ENCODE assay signal across 9 cellular contexts in genomic region chr2:72887836-72888437, GRCh38. TPM values are rescaled to one million over a fixed set of nuclear protein-coding genes. Genes with fewer than 3 reads are reported as not detected.
A peak's percentile ranks its signal among the peaks of the same experiment; 100 is the strongest.
DNase-seq lines count a peak whose midpoint lies in the region; ATAC-seq and TF ChIP-seq lines count a peak whose summit lies in the region.
"Had no signal": no experiment of that assay in that cellular context is flagged by ENCODE, and none has a peak within 500 bp of the region (broad histone marks: within the 10 kb centered on the region; RNA-seq: fewer than 3 reads in every experiment).

No MANE protein-coding gene starts in this region.

- H2AFZ ChIP-seq in mesenchymal stem cell (ENCODE audit: low read depth, low read length), result peak overlapping the region; percentile 98

- H4K91ac ChIP-seq in mesenchymal stem cell (ENCODE audit: low read length), result no peak overlapping the region

- peaks cover 50% of the 10 kb centered on the region for H3K27me3 Mint-ChIP-seq in activated CD8-positive, alpha-beta T cell treated with anti-CD3 and anti-CD28 coated beads for 36 hours
- peaks cover 17% of the 10 kb centered on the region for H3K27me3 Mint-ChIP-seq in endothelial cell (ENCODE audit: unreplicated experiment)

- H3K9me3 Mint-ChIP-seq in activated CD8-positive, alpha-beta T cell treated with anti-CD3 and anti-CD28 coated beads for 36 hours, result no peaks in the 10 kb centered on the region
- H3K9me3 Mint-ChIP-seq in endothelial cell (ENCODE audit: unreplicated experiment), result no peaks in the 10 kb centered on the region

- H2BK12ac ChIP-seq in mesenchymal stem cell (ENCODE audit: low read length in 2 of 2), result no peak overlapping the region

- CTCF ChIA-PET in activated CD8-positive, alpha-beta T cell treated with anti-CD3 and anti-CD28 coated beads for 36 hours (lab: Charles Lee), result interaction anchor here (0.6 to 3.2 kb wide), 37 partner anchors 9 to 308 kb away, joined by 3 to 33 read pairs (median 5); partner anchors contain the start of gene EMX1

- no peak overlapping the region for H3K4ac ChIP-seq in mesenchymal stem cell (ENCODE audit: low read depth in 1 of 2, low read length in 2 of 2)

- POLR2A ChIA-PET in activated CD8-positive, alpha-beta T cell treated with anti-CD3 and anti-CD28 coated beads for 36 hours (lab: Charles Lee), result no interaction called here

- H3K36me3 Mint-ChIP-seq in activated CD8-positive, alpha-beta T cell treated with anti-CD3 and anti-CD28 coated beads for 36 hours (ENCODE audit: low read depth), result peaks cover 11% of the 10 kb centered on the region
- peaks cover 10% of the 10 kb centered on the region for H3K36me3 Mint-ChIP-seq in endothelial cell (ENCODE audit: low read depth, unreplicated experiment)

- H2AK5ac ChIP-seq in mesenchymal stem cell (ENCODE audit: low read length, severe bottlenecking), result no peak overlapping the region

- H3K14ac ChIP-seq in mesenchymal stem cell (ENCODE audit: low read length in 2 of 2), result peak overlapping the region in 1 of 2 experiments; percentile 37

- WGBS in mesenchymal stem cell, result 13% methylated on average over 16 of the region's 16 CpGs

- H3K4me1 Mint-ChIP-seq in activated CD8-positive, alpha-beta T cell treated with anti-CD3 and anti-CD28 coated beads for 36 hours (ENCODE audit: low read depth), result peaks cover 6% of the 10 kb centered on the region
- H3K4me1 Mint-ChIP-seq in endothelial cell (ENCODE audit: unreplicated experiment), result peaks cover 14% of the 10 kb centered on the region

- peaks cover 15 to 23% of the 10 kb centered on the region in 2 experiments for H3K36me3 ChIP-seq in mesenchymal stem cell (ENCODE audit: control insufficient read depth in 1 of 2, insufficient read depth in 2 of 2, low read depth in 1 of 2, low read length in 2 of 2)

- peaks cover 12% of the 10 kb centered on the region for H3K4me1 ChIP-seq in mesenchymal stem cell (ENCODE audit: control insufficient read depth, insufficient read depth, low read depth, low read length)

- no peak overlapping the region for H3K23ac ChIP-seq in mesenchymal stem cell (ENCODE audit: low read length in 2 of 2)

- peak in 13 of 14 donors; percentile 33 to 83 (median 69) for DNase-seq in C1 segment of cervical spinal cord (lab: John Stamatoyannopoulos, UW)
- DNase-seq in NCI-H69 (lab: John Stamatoyannopoulos, UW), result peak; percentile 86
- DNase-seq in activated CD8-positive, alpha-beta T cell treated with anti-CD3 and anti-CD28 coated beads for 36 hours, result peak; percentile 68
- DNase-seq in endothelial cell (ENCODE audit: low spot score), result peak; percentile 93
- peak; percentile 92 for DNase-seq in mesenchymal stem cell
- DNase-seq in stimulated activated CD8-positive, alpha-beta memory T cell treated with anti-CD3 and anti-CD28 coated beads, Interleukin-12 subunit alpha, Interleukin-12 subunit beta, amount 100 ng/mL, for 4 hours (ENCODE audit: low read depth), result peak; percentile 31

- no peak overlapping the region for H2BK15ac ChIP-seq in mesenchymal stem cell (ENCODE audit: low read depth, poor library complexity, severe bottlenecking)

- H3K18ac ChIP-seq in mesenchymal stem cell (ENCODE audit: low read depth in 1 of 2, low read length in 2 of 2), result peak overlapping the region; percentile 8 to 81

- H3K79me1 ChIP-seq in mesenchymal stem cell (replicated peaks; ENCODE audit: low read length, poor library complexity, severe bottlenecking), result peaks cover 10% of the 10 kb centered on the region

- TF ChIP-seq CTCF in activated CD8-positive, alpha-beta T cell treated with anti-CD3 and anti-CD28 coated beads for 36 hours (IDR thresholded peaks at IDR 0.05), result peak; percentile 89
- peak; percentile 81 for TF ChIP-seq CTCF in endothelial cell (IDR thresholded peaks at IDR 0.05; ENCODE audit: unreplicated experiment)

- H3K9me3 ChIP-seq in mesenchymal stem cell (ENCODE audit: control insufficient read depth, low read length), result no peaks in the 10 kb centered on the region

- H3K27me3 ChIP-seq in mesenchymal stem cell (ENCODE audit: control insufficient read depth in 1 of 2, insufficient read depth in 1 of 2, low read length in 2 of 2), result peaks cover 3 to 4% of the 10 kb centered on the region in 2 experiments

- H3K27ac ChIP-seq in mesenchymal stem cell (ENCODE audit: low read length, poor library complexity, severe bottlenecking), result peak overlapping the region; percentile 70

- H3K27ac Mint-ChIP-seq in activated CD8-positive, alpha-beta T cell treated with anti-CD3 and anti-CD28 coated beads for 36 hours, result no peak overlapping the region
- H3K27ac Mint-ChIP-seq in endothelial cell (ENCODE audit: unreplicated experiment), result no peak overlapping the region

- peak overlapping the region; percentile 96 for H3K4me2 ChIP-seq in mesenchymal stem cell (ENCODE audit: low read length, poor library complexity, severe bottlenecking)

- peak overlapping the region; percentile 86 for H3K9ac ChIP-seq in mesenchymal stem cell (ENCODE audit: low read length)

- no peak overlapping the region for H2BK5ac ChIP-seq in mesenchymal stem cell (ENCODE audit: low read depth, low read length, poor library complexity, severe bottlenecking)

- intact Hi-C loops in activated CD8-positive, alpha-beta T cell treated with anti-CD3 and anti-CD28 coated beads for 36 hours (cut with micrococcal nuclease), result no loop called here

- peak overlapping the region; percentile 79 to 81 for H3K4me3 ChIP-seq in mesenchymal stem cell (ENCODE audit: insufficient read depth in 1 of 2, low read depth in 1 of 2, low read length in 2 of 2)

- H2BK120ac ChIP-seq in mesenchymal stem cell (ENCODE audit: low read depth, low read length), result no peak overlapping the region

- H4K8ac ChIP-seq in mesenchymal stem cell (ENCODE audit: low read length), result peak overlapping the region; percentile 90

- ATAC-seq in GM19395 (IDR thresholded peaks at IDR 0.05; ENCODE audit: unreplicated experiment), result peak; percentile 57
- peak; percentile 36 for ATAC-seq in HG03521 (IDR thresholded peaks at IDR 0.05; ENCODE audit: unreplicated experiment)
- ATAC-seq in activated CD8-positive, alpha-beta T cell treated with anti-CD3 and anti-CD28 coated beads for 36 hours, result peak; percentile 47

- peak overlapping the region; percentile 72 for H3K4me3 Mint-ChIP-seq in activated CD8-positive, alpha-beta T cell treated with anti-CD3 and anti-CD28 coated beads for 36 hours
- H3K4me3 Mint-ChIP-seq in endothelial cell (ENCODE audit: unreplicated experiment), result peak overlapping the region; percentile 56

RNA-seq across cellular contexts. Expression of gene SPR, which starts 0.7 kb away (rescaled TPM):
- total RNA-seq in activated CD8-positive, alpha-beta T cell treated with anti-CD3 and anti-CD28 coated beads for 36 hours, result 1 to 10 TPM; 7.8 to 9.4 TPM
- total RNA-seq in endothelial cell (ENCODE audit: unreplicated experiment), result 12.2 TPM
- 10.7 TPM for polyA plus RNA-seq in mesenchymal stem cell (2013, experiment 1 of 2)
- 10.3 TPM for polyA plus RNA-seq in mesenchymal stem cell (2013, experiment 2 of 2)

RNA-seq across cellular contexts. Expression of gene EMX1, which starts 29.4 kb away (rescaled TPM):
- total RNA-seq in activated CD8-positive, alpha-beta T cell treated with anti-CD3 and anti-CD28 coated beads for 36 hours, result not detected
- 3.7 TPM for total RNA-seq in endothelial cell (ENCODE audit: unreplicated experiment)
- not detected for polyA plus RNA-seq in mesenchymal stem cell (2013, experiment 1 of 2)
- not detected for polyA plus RNA-seq in mesenchymal stem cell (2013, experiment 2 of 2)
- total RNA-seq: T-helper 2 cell treated with Interferon-gamma antibody and Interleukin-4, amounts not matched to agents 100 ng/mL and 5 ng/mL, for 36 hours had no signal

Comparison
In these comparisons a context has a peak if more than half of its experiments do, and no peak if none do; other contexts are left out.
1. Peak in every context shown above with its lines: DNase-seq, ATAC-seq, H3K4me3 ChIP-seq and H3K27ac ChIP-seq.
2. DNase-seq: peak in every context shown above with its lines; median percentile 93 in endothelial cell; 92 in mesenchymal stem cell; 86 in NCI-H69; 69 in C1 segment of cervical spinal cord; 68 in activated CD8-positive, alpha-beta T cell treated with anti-CD3 and anti-CD28 coated beads for 36 hours; 31 in stimulated activated CD8-positive, alpha-beta memory T cell treated with anti-CD3 and anti-CD28 coated beads, Interleukin-12 subunit alpha, Interleukin-12 subunit beta, amount 100 ng/mL, for 4 hours.